ENCODE assay signal across 24 cellular contexts in the genomic region with DNA sequence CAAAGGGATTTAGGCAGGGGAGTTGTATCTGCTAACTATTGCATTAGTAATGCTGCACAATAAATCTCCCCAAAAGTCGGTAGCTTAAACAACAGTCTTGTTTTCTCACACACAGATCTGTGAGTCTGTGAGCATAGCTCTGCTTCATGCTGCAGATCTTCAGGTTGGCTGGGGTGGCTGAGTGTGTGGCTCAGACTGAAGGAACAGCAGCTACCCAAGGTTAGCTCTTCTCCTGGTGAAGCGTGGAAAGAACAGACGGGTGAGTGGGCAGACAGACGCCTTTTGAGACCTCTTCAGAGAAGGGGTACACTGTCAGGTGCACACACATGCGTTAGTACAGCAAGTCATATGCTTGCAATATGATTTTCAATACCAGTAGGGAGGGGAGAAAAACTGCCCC.
"Had no signal": no experiment of that assay in that cellular context is flagged by ENCODE, and none has a peak within 500 bp of the region (broad histone marks: within the 10 kb centered on the region; RNA-seq: fewer than 3 reads in every experiment).

No MANE protein-coding gene starts in this region.

- DNase-seq: occipital lobe; ovary; psoas muscle; right cardiac atrium; right lobe of liver; sigmoid colon; small intestine; stimulated activated CD4-positive, alpha-beta T cell treated with anti-CD3 and anti-CD28 coated beads, Interleukin-15, amount 100 ng/mL, for 24 hours; stimulated activated CD4-positive, alpha-beta T cell treated with anti-CD3 and anti-CD28 coated beads, Interleukin-2, amount 100 ng/mL, for 24 hours; stimulated activated CD4-positive, alpha-beta T cell treated with anti-CD3 and anti-CD28 coated beads, Interleukin-2, amount 100 ng/mL, for 48 hours; stimulated activated CD4-positive, alpha-beta T cell treated with anti-CD3 and anti-CD28 coated beads, Interleukin-4, amount 100 ng/mL, for 24 hours; stimulated activated naive B cell treated with anti-CD40 and anti-IgM and Interleukin-4, amounts not matched to agents 10 μg/mL and 1 μg/mL and 100 μg/mL, for 72 hours; stimulated activated naive CD4-positive, alpha-beta T cell treated with Interleukin-2 at 50 U/mL for 16 hours; stomach; trophoblast cell; upper lobe of left lung had no signal

- H2AFZ ChIP-seq: neural progenitor cell, parathyroid adenoma had no signal

- H3K27ac ChIP-seq: neural progenitor cell, ovary, parathyroid adenoma, psoas muscle, right lobe of liver, sigmoid colon, stomach, thoracic aorta, thyroid gland, tibial nerve, upper lobe of left lung, vagina had no signal

- H3K9me3 ChIP-seq: ovary, psoas muscle, right lobe of liver, sigmoid colon, stomach, thoracic aorta, thyroid gland, tibial nerve, upper lobe of left lung, vagina had no signal

- H3K4me3 ChIP-seq: neural progenitor cell, ovary, psoas muscle, right lobe of liver, sigmoid colon, stomach, thoracic aorta, thyroid gland, tibial nerve, upper lobe of left lung, vagina had no signal

- ATAC-seq: psoas muscle; right cardiac atrium; right lobe of liver; stimulated activated effector memory CD8-positive, alpha-beta T cell treated with anti-CD3 and anti-CD28 coated beads, Interleukin-12 subunit alpha, Interleukin-12 subunit beta, amount 100 ng/mL, for 72 hours; stimulated activated naive B cell treated with anti-CD40 and anti-IgM and Interleukin-4, amounts not matched to agents 10 μg/mL and 1 μg/mL and 100 μg/mL, for 72 hours had no signal

- H3K27me3 ChIP-seq: ovary, right lobe of liver, thyroid gland, vagina had no signal

- H3K4me1 ChIP-seq: parathyroid adenoma, psoas muscle had no signal

- H3K4me2 ChIP-seq: neural progenitor cell had no signal

- H3K9ac ChIP-seq: neural progenitor cell, parathyroid adenoma had no signal

- H3K79me2 ChIP-seq: parathyroid adenoma had no signal

- H3K36me3 ChIP-seq: neural progenitor cell, ovary, right lobe of liver, sigmoid colon, stomach, thoracic aorta, thyroid gland, tibial nerve, upper lobe of left lung, vagina had no signal

- FAIRE-seq: small intestine, urothelium cell line had no signal
